1 cellular context compared by ENCODE assay signal in genomic region chr7:107972075-107972482, GRCh38.
TF ChIP-seq lines count a peak whose summit lies in the region.

No MANE protein-coding gene starts in this region.

TF ChIP-seq in K562, 482 proteins besides CTCF, POLR2A, EP300 and RAD21 (continued from another document and continues in another):
- TF ChIP-seq MXD1 (CRISPR knock-in tag; IDR thresholded peaks at IDR 0.05; ENCODE audit: borderline replicate concordance, poor library complexity, severe bottlenecking), result no peak
- TF ChIP-seq TEAD4 (IDR thresholded peaks at IDR 0.05; ENCODE audit: low read length), result peak; percentile 89
- no peak for TF ChIP-seq TEAD4 (CRISPR knock-in tag; IDR thresholded peaks at IDR 0.05; ENCODE audit: borderline replicate concordance)
- no peak for TF ChIP-seq MTA3 (IDR thresholded peaks at IDR 0.05; ENCODE audit: borderline replicate concordance)
- no peak for TF ChIP-seq TSHZ1 (CRISPR knock-in tag; IDR thresholded peaks at IDR 0.05)
- no peak for TF ChIP-seq ESRRA (IDR thresholded peaks at IDR 0.05; ENCODE audit: borderline replicate concordance, low read depth)
- peak; percentile 42 for TF ChIP-seq MTA2 (IDR thresholded peaks at IDR 0.05; ENCODE audit: low read depth)
- TF ChIP-seq CCAR2 (IDR thresholded peaks at IDR 0.05; ENCODE audit: low read depth, low read length), result no peak
- TF ChIP-seq KAT2B (IDR thresholded peaks at IDR 0.05; ENCODE audit: low read depth, low read length), result no peak
- no peak for TF ChIP-seq ZHX1 (conservative IDR thresholded peaks at IDR 0.05; ENCODE audit: low read length)
- no peak for TF ChIP-seq SNAPC5 (CRISPR knock-in tag; IDR thresholded peaks at IDR 0.05)
- TF ChIP-seq AFF4 (CRISPR knock-in tag; IDR thresholded peaks at IDR 0.05), result no peak
- TF ChIP-seq MTF1 (CRISPR knock-in tag; IDR thresholded peaks at IDR 0.05; ENCODE audit: borderline replicate concordance), result no peak
- TF ChIP-seq ERF (CRISPR knock-in tag; IDR thresholded peaks at IDR 0.05), result no peak
- TF ChIP-seq ZNF639 (CRISPR knock-in tag; conservative IDR thresholded peaks at IDR 0.05 in 1 of 2, IDR thresholded peaks at IDR 0.05 in 1 of 2), result no peak
- TF ChIP-seq ZNF444 (CRISPR knock-in tag; IDR thresholded peaks at IDR 0.05), result no peak
- peak; percentile 74 for TF ChIP-seq ARID1B (IDR thresholded peaks at IDR 0.05)
- no peak for TF ChIP-seq HSF4 (CRISPR knock-in tag; IDR thresholded peaks at IDR 0.05; ENCODE audit: borderline replicate concordance)
- TF ChIP-seq SNRNP70 (optimal IDR thresholded peaks at IDR 0.05; ENCODE audit: low read depth, low read length), result no peak
- TF ChIP-seq CBX3 (IDR thresholded peaks at IDR 0.05; ENCODE audit: borderline replicate concordance in 1 of 2, low read length in 2 of 2), result no peak
- TF ChIP-seq CEBPG (CRISPR knock-in tag; IDR thresholded peaks at IDR 0.05), result no peak
- peak in 1 of 2 experiments; percentile 45; a peak in 1 of 4 replicates for TF ChIP-seq CEBPG (tag; conservative IDR thresholded peaks at IDR 0.05 in 1 of 2, IDR thresholded peaks at IDR 0.05 in 1 of 2)
- no peak for TF ChIP-seq ZNF224 (CRISPR knock-in tag; IDR thresholded peaks at IDR 0.05)
- TF ChIP-seq ZNF75A (CRISPR knock-in tag; IDR thresholded peaks at IDR 0.05), result no peak
- TF ChIP-seq CTBP1 (IDR thresholded peaks at IDR 0.05; ENCODE audit: borderline replicate concordance), result no peak
- TF ChIP-seq ZNF707 (CRISPR knock-in tag; conservative IDR thresholded peaks at IDR 0.05), result no peak
- TF ChIP-seq TAF1 (IDR thresholded peaks at IDR 0.05; ENCODE audit: control insufficient read depth, extremely low read depth, insufficient read depth, low read length, severe bottlenecking), result no peak
- peak; percentile 83 for TF ChIP-seq KLF16 (IDR thresholded peaks at IDR 0.05)
- no peak for TF ChIP-seq HDAC2 (IDR thresholded peaks at IDR 0.05)
- TF ChIP-seq ZBTB34 (CRISPR knock-in tag; IDR thresholded peaks at IDR 0.05), result no peak
- peak; percentile 54 for TF ChIP-seq CEBPB (tag; IDR thresholded peaks at IDR 0.05)
- 0 out of 2 replicates have a peak, but pooled peaks have one; percentile 31 for TF ChIP-seq ZNF212 (CRISPR knock-in tag; IDR thresholded peaks at IDR 0.05)
- TF ChIP-seq FOXJ2 (tag; IDR thresholded peaks at IDR 0.05), result no peak
- TF ChIP-seq ZNF354B (CRISPR knock-in tag; IDR thresholded peaks at IDR 0.05), result no peak
- no peak for TF ChIP-seq NFYB (IDR thresholded peaks at IDR 0.05; ENCODE audit: extremely low read depth, insufficient read length)
- no peak for TF ChIP-seq ZNF695 (CRISPR knock-in tag; IDR thresholded peaks at IDR 0.05)
- no peak for TF ChIP-seq HDAC8 (tag; IDR thresholded peaks at IDR 0.05)
- no peak for TF ChIP-seq NCOA6 (IDR thresholded peaks at IDR 0.05)
- TF ChIP-seq ATF2 (CRISPR knock-in tag; IDR thresholded peaks at IDR 0.05), result no peak
- no peak for TF ChIP-seq ZNF551 (CRISPR knock-in tag; IDR thresholded peaks at IDR 0.05)
- TF ChIP-seq E2F1 (CRISPR knock-in tag; IDR thresholded peaks at IDR 0.05), result no peak
- TF ChIP-seq MCM7 (IDR thresholded peaks at IDR 0.05), result no peak
- no peak for TF ChIP-seq HEY1 (CRISPR knock-in tag; IDR thresholded peaks at IDR 0.05; ENCODE audit: borderline replicate concordance)
- TF ChIP-seq HMGN3 (IDR thresholded peaks at IDR 0.05; ENCODE audit: borderline replicate concordance, extremely low read depth, insufficient read length, low read depth, low read length), result no peak
- TF ChIP-seq HINFP (tag; conservative IDR thresholded peaks at IDR 0.05; ENCODE audit: low read depth), result no peak
- TF ChIP-seq JUNB (CRISPR knock-in tag; conservative IDR thresholded peaks at IDR 0.05), result no peak
- TF ChIP-seq MNT (conservative IDR thresholded peaks at IDR 0.05), result no peak
- no peak for TF ChIP-seq ZNF79 (CRISPR knock-in tag; IDR thresholded peaks at IDR 0.05; ENCODE audit: low read depth)
- no peak for TF ChIP-seq CBX2 (IDR thresholded peaks at IDR 0.05; ENCODE audit: insufficient read depth, low read length, poor library complexity, severe bottlenecking)
